Comparison of ENCODE assay signal across 1 cellular context in genomic region chr17:30236297-30236624, GRCh38.
TF ChIP-seq lines count a peak whose summit lies in the region.

No MANE protein-coding gene starts in this region.

TF ChIP-seq in K562, 482 proteins besides CTCF, POLR2A, EP300 and RAD21 (continued from another document):
- TF ChIP-seq THRB (CRISPR knock-in tag; conservative IDR thresholded peaks at IDR 0.05): no peak
- no peak for TF ChIP-seq FOXA1 (IDR thresholded peaks at IDR 0.05; ENCODE audit: borderline replicate concordance)
- no peak for TF ChIP-seq MED1 (CRISPR knock-in tag; IDR thresholded peaks at IDR 0.05; ENCODE audit: borderline replicate concordance)
